Comparison of ENCODE assay signal across 9 cellular contexts in genomic region chr12:57096099-57096572, GRCh38. TPM values are rescaled to one million over a fixed set of nuclear protein-coding genes. Genes with fewer than 3 reads are reported as not detected.
A peak's percentile ranks its signal among the peaks of the same experiment; 100 is the strongest.
DNase-seq lines count a peak whose midpoint lies in the region; ATAC-seq and TF ChIP-seq lines count a peak whose summit lies in the region.
"Had no signal": no experiment of that assay in that cellular context is flagged by ENCODE, and none has a peak within 500 bp of the region (broad histone marks: within the 10 kb centered on the region; RNA-seq: fewer than 3 reads in every experiment).

No MANE protein-coding gene starts in this region.

- H3K4me3 Mint-ChIP-seq in activated B cell treated with CpG ODN at 0.5 μM for 24 hours = no peak overlapping the region

- TF ChIP-seq POLR2A in spleen (IDR thresholded peaks at IDR 0.05) = no peak

- H3K4me3 ChIP-seq in AG04450 (ENCODE audit: low read depth, low read length) = no peak overlapping the region
- H3K4me3 ChIP-seq in H7 (ENCODE audit: insufficient read depth, low read depth, low read length) = no peak overlapping the region
- H3K4me3 ChIP-seq in spleen = no peak overlapping the region
- H3K4me3 ChIP-seq: SJSA1 had no signal

- intact Hi-C loops in activated B cell treated with CpG ODN at 0.5 μM for 24 hours (cut with micrococcal nuclease) (no loop called here), spleen (cut with DNase I; ENCODE audit: low total_unique reads) (no loop called here)

- H3K27ac ChIP-seq in AG04450 (ENCODE audit: low read depth, low read length) = peak overlapping the region; percentile 31
- peak overlapping the region in 4 of 8 donors; percentile 9 to 53 (median 22) for H3K27ac ChIP-seq in spleen
- H3K27ac ChIP-seq: SJSA1 had no signal

- H3K27me3 ChIP-seq in AG04450 (ENCODE audit: control insufficient read depth, insufficient read depth, low read length) (no peaks in the 10 kb centered on the region), H7 (ENCODE audit: control insufficient read depth, insufficient read depth, low read length) (no peaks in the 10 kb centered on the region), spleen (replicated peaks in 1 of 7) (no peaks in the 10 kb centered on the region)
- H3K27me3 ChIP-seq: SJSA1 had no signal

- TF ChIP-seq CTCF in AG04450 (IDR thresholded peaks at IDR 0.05; ENCODE audit: low read depth, low read length) (no peak), activated B cell treated with CpG ODN at 0.5 μM for 24 hours (IDR thresholded peaks at IDR 0.05) (no peak), spleen (IDR thresholded peaks at IDR 0.05 in 8 of 11, conservative IDR thresholded peaks at IDR 0.05 in 3 of 11) (no peak)

- H3K27ac Mint-ChIP-seq in activated B cell treated with CpG ODN at 0.5 μM for 24 hours = peak overlapping the region; percentile 77

- H3K9me3 ChIP-seq in AG04450 (ENCODE audit: control insufficient read depth, insufficient read depth, low read length) (no peaks in the 10 kb centered on the region), spleen (no peaks in the 10 kb centered on the region)
- H3K9me3 ChIP-seq: SJSA1 had no signal

- ATAC-seq in activated B cell treated with CpG ODN at 0.5 μM for 24 hours (ENCODE audit: low read depth) = no peak
- ATAC-seq in GM19395 (IDR thresholded peaks at IDR 0.05; ENCODE audit: unreplicated experiment) = no peak

- H3K36me3 Mint-ChIP-seq in activated B cell treated with CpG ODN at 0.5 μM for 24 hours (ENCODE audit: low read depth) = peaks cover 83% of the 10 kb centered on the region

- no peak for DNase-seq in AG04450 (ENCODE audit: low read depth, low spot score)
- peak; percentile 46 for DNase-seq in H7
- no peak for DNase-seq in activated B cell treated with CpG ODN at 0.5 μM for 24 hours
- DNase-seq in kidney tubule cell (ENCODE audit: low spot score) = peak; percentile 59
- no peak for DNase-seq in spleen
- DNase-seq in COR-L47 (lab: John Stamatoyannopoulos, UW) = no peak
- no peak for DNase-seq in NCI-H2081 treated with DMSO at 0.1 percent for 48 hours (lab: John Stamatoyannopoulos, UW)

- POLR2A ChIA-PET in AG04450 (lab: Yijun Ruan, JAX) (interaction anchor here (1.6 to 13.0 kb wide), 2 partner anchors 11 to 87 kb away, joined by 7 to 258 read pairs; partner anchors contain the start of gene STAT6), activated B cell treated with CpG ODN at 0.5 μM for 24 hours (lab: Charles Lee) (interaction anchor here (0.8 to 17.0 kb wide), 4 partner anchors 2 to 32 kb away, joined by 3 to 692 read pairs (median 514); partner anchors contain the start of genes LRP1, NAB2, NEMP1 and STAT6)

- 82 to 95% (median 91%) methylated on average over 6 of the region's 6 CpGs for WGBS in spleen, 5 donors

- CTCF ChIA-PET in AG04450 (lab: Charles Lee) = interaction anchor here (1.1 to 1.7 kb wide), 2 partner anchors 16 to 17 kb away, joined by 3 to 8 read pairs; no protein-coding TSS in a partner anchor
- CTCF ChIA-PET in activated B cell treated with CpG ODN at 0.5 μM for 24 hours (lab: Charles Lee) = interaction anchor here (4.4 to 10.6 kb wide), 2 partner anchors 16 to 26 kb away, joined by 45 to 102 read pairs; partner anchors contain the start of gene STAT6

- H3K4me1 Mint-ChIP-seq in activated B cell treated with CpG ODN at 0.5 μM for 24 hours = peaks cover 56% of the 10 kb centered on the region

- peaks cover 13 to 80% (median 33%) of the 10 kb centered on the region in 6 donors for H3K4me1 ChIP-seq in spleen

- no peaks in the 10 kb centered on the region for H3K27me3 Mint-ChIP-seq in activated B cell treated with CpG ODN at 0.5 μM for 24 hours

- peaks cover 20% of the 10 kb centered on the region for H3K36me3 ChIP-seq in H7 (replicated peaks; ENCODE audit: control insufficient read depth, insufficient read depth, low read length)
- peaks cover 0 to 94% (median 75%) of the 10 kb centered on the region in 6 donors for H3K36me3 ChIP-seq in spleen

- no peaks in the 10 kb centered on the region for H3K9me3 Mint-ChIP-seq in activated B cell treated with CpG ODN at 0.5 μM for 24 hours

RNA-seq across cellular contexts. Expression of gene NAB2, which starts 7.2 kb away (rescaled TPM):
- polyA plus RNA-seq in AG04450 (2011; rRNA removed) (46.4 and 60.9 TPM in 2 replicates), spleen (10 to 100 TPM in 2 of 3 donors, 1 to 10 TPM in 1; 9.0 to 19.1 (median 13.2) TPM)
- polyA minus RNA-seq in AG04450 (2011; rRNA and poly(A)+ RNA removed) = 68.2 and 83.4 TPM in 2 replicates
- 19.0 and 20.8 TPM in 2 replicates for total RNA-seq in H7 (2014; rRNA removed; shearing (Covaris generic))
- total RNA-seq in activated B cell treated with CpG ODN at 0.5 μM for 24 hours (20.4 and 22.1 TPM in 2 replicates), spleen (10 to 100 TPM; 14.8 to 25.0 (median 18.2) TPM)

RNA-seq across cellular contexts. Expression of gene STAT6, which starts 15.0 kb away (rescaled TPM):
- polyA plus RNA-seq in AG04450 (2011; rRNA removed) (79.5 and 94.2 TPM in 2 replicates), spleen (100 to 1,000 TPM; 140 to 312 (median 241) TPM)
- polyA minus RNA-seq in AG04450 (2011; rRNA and poly(A)+ RNA removed) = 95.3 and 103 TPM in 2 replicates
- total RNA-seq in H7 (2014; rRNA removed; shearing (Covaris generic)) = 43.5 and 51.5 TPM in 2 replicates
- total RNA-seq in activated B cell treated with CpG ODN at 0.5 μM for 24 hours (635 and 745 TPM in 2 replicates), spleen (100 to 1,000 TPM; 196 to 336 (median 280) TPM)

RNA-seq across cellular contexts. Expression of gene NEMP1, which starts 17.5 kb away (rescaled TPM):
- polyA plus RNA-seq in AG04450 (2011; rRNA removed) = 8.3 and 11.9 TPM in 2 replicates
- 6.1 and 9.0 TPM in 2 replicates for polyA minus RNA-seq in AG04450 (2011; rRNA and poly(A)+ RNA removed)
- total RNA-seq in H7 (2014; rRNA removed; shearing (Covaris generic)) = 22.6 and 30.6 TPM in 2 replicates
- total RNA-seq in activated B cell treated with CpG ODN at 0.5 μM for 24 hours = 23.0 and 27.6 TPM in 2 replicates
- 10 to 100 TPM; 13.3 to 17.1 (median 15.3) TPM for total RNA-seq in spleen
- 1 to 10 TPM; 4.5 to 5.1 (median 4.7) TPM for polyA plus RNA-seq in spleen

RNA-seq across cellular contexts. Expression of gene LRP1, which starts 32.1 kb away (rescaled TPM):
- polyA plus RNA-seq in AG04450 (2011; rRNA removed) (49.9 and 95.0 TPM in 2 replicates), spleen (10 to 100 TPM in 2 of 3 donors, 1 to 10 TPM in 1; 8.9 to 24.0 (median 13.0) TPM)
- polyA minus RNA-seq in AG04450 (2011; rRNA and poly(A)+ RNA removed) = 264 and 395 TPM in 2 replicates
- total RNA-seq in H7 (2014; rRNA removed; shearing (Covaris generic)) = 17.3 and 23.9 TPM in 2 replicates
- total RNA-seq in activated B cell treated with CpG ODN at 0.5 μM for 24 hours (0.56 and 0.95 TPM in 2 replicates), spleen (100 to 1,000 TPM; 103 to 216 (median 181) TPM)

RNA-seq across cellular contexts. Expression of gene MYO1A, which starts 46.2 kb away (rescaled TPM):
- not detected in 2 replicates for polyA plus RNA-seq in AG04450 (2011; rRNA removed)
- polyA minus RNA-seq in AG04450 (2011; rRNA and poly(A)+ RNA removed) = 0.04 TPM in 1 of 2 replicates, not detected in the other
- total RNA-seq in H7 (2014; rRNA removed; shearing (Covaris generic)) = 0.24 and 0.59 TPM in 2 replicates
- 0.39 and 0.71 TPM in 2 replicates for total RNA-seq in activated B cell treated with CpG ODN at 0.5 μM for 24 hours
- total RNA-seq in spleen = 1 to 10 TPM in 1 of 7 donors, under 1 TPM in 5, not detected in 1; 0.14 to 1.4 (median 0.48) TPM
- polyA plus RNA-seq in spleen = under 1 TPM; 0.12 to 0.22 (median 0.20) TPM
- total RNA-seq: SJSA1 had no signal

Comparison
In these comparisons a context has a peak if more than half of its experiments do, and no peak if none do; other contexts are left out.
1. DNase-seq: peak in H7 (single experiment) and kidney tubule cell (single experiment); none in AG04450 (single experiment), activated B cell treated with CpG ODN at 0.5 μM for 24 hours (single experiment), spleen (single experiment), COR-L47 (single experiment) and NCI-H2081 treated with DMSO at 0.1 percent for 48 hours (single experiment).